11 cellular contexts compared by ENCODE assay signal in genomic region chr1:59128784-59129227, GRCh38.
DNase-seq lines count a peak whose midpoint lies in the region; ATAC-seq, FAIRE-seq and TF ChIP-seq lines count a peak whose summit lies in the region.
"Had no signal": no experiment of that assay in that cellular context is flagged by ENCODE, and none has a peak within 500 bp of the region (broad histone marks: within the 10 kb centered on the region; RNA-seq: fewer than 3 reads in every experiment).

No MANE protein-coding gene starts in this region.

- H3K9me3 ChIP-seq in HUES48 (ENCODE audit: control insufficient read depth, insufficient read depth, low read length), result no peaks in the 10 kb centered on the region
- H3K9me3 ChIP-seq in effector memory CD4-positive, alpha-beta T cell (ENCODE audit: control insufficient read depth, low read length), result no peaks in the 10 kb centered on the region
- H3K9me3 ChIP-seq: sigmoid colon had no signal

- H3K27me3 ChIP-seq in HUES48 (ENCODE audit: control insufficient read depth, insufficient read depth, low read length) (no peaks in the 10 kb centered on the region), bronchial epithelial cell (ENCODE audit: control insufficient read depth, insufficient read depth, low read length) (no peaks in the 10 kb centered on the region)
- H3K27me3 ChIP-seq in effector memory CD4-positive, alpha-beta T cell (replicated peaks; ENCODE audit: control insufficient read depth, insufficient read depth, low read length, poor library complexity, severe bottlenecking), result no peaks in the 10 kb centered on the region
- H3K27me3 ChIP-seq: sigmoid colon had no signal

- H3K27me3 Mint-ChIP-seq in activated CD4-positive, alpha-beta memory T cell treated with anti-CD3 and anti-CD28 coated beads, Interleukin-2, amount 10 ng/mL, durations not matched to agents 7 days and 5 days, result peaks cover 10% of the 10 kb centered on the region

- DNase-seq in AG04449 (ENCODE audit: low read depth, low spot score) (peak; percentile 34), bronchial epithelial cell (ENCODE audit: low read depth) (peak; percentile 33), kidney glomerular epithelial cell (lab: John Stamatoyannopoulos, UW) (peak; percentile 84)
- no peak for DNase-seq in effector memory CD4-positive, alpha-beta T cell
- DNase-seq in activated CD4-positive, alpha-beta memory T cell treated with anti-CD3 and anti-CD28 coated beads, Interleukin-2, amount 10 ng/mL, durations not matched to agents 7 days and 5 days, result no peak
- DNase-seq: DMS79, sigmoid colon had no signal

- H3K36me3 ChIP-seq in HUES48 (ENCODE audit: control insufficient read depth, insufficient read depth, low read length) (no peaks in the 10 kb centered on the region), bronchial epithelial cell (ENCODE audit: control insufficient read depth, insufficient read depth, low read length) (no peaks in the 10 kb centered on the region)
- no peaks in the 10 kb centered on the region for H3K36me3 ChIP-seq in effector memory CD4-positive, alpha-beta T cell (ENCODE audit: control insufficient read depth, insufficient read depth, low read length)
- H3K36me3 ChIP-seq: sigmoid colon had no signal

- ATAC-seq in GM21360 (IDR thresholded peaks at IDR 0.05; ENCODE audit: unreplicated experiment) (no peak), GM18873 (IDR thresholded peaks at IDR 0.05; ENCODE audit: low FRiP score, unreplicated experiment) (no peak)
- ATAC-seq: activated naive CD4-positive, alpha-beta T cell treated with anti-CD3 and anti-CD28 coated beads, Interleukin-2, amount 50 U/mL, for 72 hours had no signal

- H3K4me1 Mint-ChIP-seq in activated CD4-positive, alpha-beta memory T cell treated with anti-CD3 and anti-CD28 coated beads, Interleukin-2, amount 10 ng/mL, durations not matched to agents 7 days and 5 days, result peaks cover 6% of the 10 kb centered on the region

- H3K27ac Mint-ChIP-seq in activated CD4-positive, alpha-beta memory T cell treated with anti-CD3 and anti-CD28 coated beads, Interleukin-2, amount 10 ng/mL, durations not matched to agents 7 days and 5 days, result no peak overlapping the region
- H3K27ac Mint-ChIP-seq: activated naive CD4-positive, alpha-beta T cell treated with anti-CD3 and anti-CD28 coated beads, Interleukin-2, amount 50 U/mL, for 72 hours had no signal

- CTCF ChIA-PET in AG04449 (lab: Yijun Ruan, JAX), result interaction anchor here (1.1 to 2.1 kb wide), 3 partner anchors 19 to 630 kb away, joined by 4 to 5 read pairs (median 4); no protein-coding TSS in a partner anchor
- CTCF ChIA-PET in activated CD4-positive, alpha-beta memory T cell treated with anti-CD3 and anti-CD28 coated beads, Interleukin-2, amount 10 ng/mL, durations not matched to agents 7 days and 5 days (lab: Charles Lee), result no interaction called here

- no peak for TF ChIP-seq CTCF in AG04449 (IDR thresholded peaks at IDR 0.05; ENCODE audit: insufficient read depth, low read length, missing control alignments)
- no peak for TF ChIP-seq CTCF in bronchial epithelial cell (IDR thresholded peaks at IDR 0.05; ENCODE audit: insufficient read depth, low read length, severe bottlenecking)

- H3K4me3 ChIP-seq in AG04449 (ENCODE audit: low read depth, low read length) (no peak overlapping the region), HUES48 (ENCODE audit: low read depth, low read length) (no peak overlapping the region), bronchial epithelial cell (ENCODE audit: low read depth, low read length) (no peak overlapping the region)
- H3K4me3 ChIP-seq in effector memory CD4-positive, alpha-beta T cell (ENCODE audit: insufficient read depth, low read depth, low read length, poor library complexity, severe bottlenecking), result no peak overlapping the region
- H3K4me3 ChIP-seq: sigmoid colon had no signal

- H3K9ac ChIP-seq in HUES48 (ENCODE audit: low read depth, low read length), result no peak overlapping the region

- H3K36me3 Mint-ChIP-seq in activated CD4-positive, alpha-beta memory T cell treated with anti-CD3 and anti-CD28 coated beads, Interleukin-2, amount 10 ng/mL, durations not matched to agents 7 days and 5 days (ENCODE audit: low read depth), result no peaks in the 10 kb centered on the region

- POLR2A ChIA-PET in AG04449 (lab: Yijun Ruan, JAX), result interaction anchor here (0.6 to 1.6 kb wide), 6 partner anchors 15 to 571 kb away, joined by 3 to 11 read pairs (median 6); partner anchors contain the start of gene JUN
- POLR2A ChIA-PET in activated CD4-positive, alpha-beta memory T cell treated with anti-CD3 and anti-CD28 coated beads, Interleukin-2, amount 10 ng/mL, durations not matched to agents 7 days and 5 days (lab: Charles Lee), result no interaction called here

- no peak overlapping the region for H3K4me3 Mint-ChIP-seq in activated CD4-positive, alpha-beta memory T cell treated with anti-CD3 and anti-CD28 coated beads, Interleukin-2, amount 10 ng/mL, durations not matched to agents 7 days and 5 days

- H3K9me3 Mint-ChIP-seq in activated CD4-positive, alpha-beta memory T cell treated with anti-CD3 and anti-CD28 coated beads, Interleukin-2, amount 10 ng/mL, durations not matched to agents 7 days and 5 days, result no peaks in the 10 kb centered on the region

- no peak for FAIRE-seq in bronchial epithelial cell (lab: Jason Lieb, UNC)

- peak overlapping the region; percentile 71 for H3K27ac ChIP-seq in HUES48 (ENCODE audit: low read depth, low read length)
- no peak overlapping the region for H3K27ac ChIP-seq in effector memory CD4-positive, alpha-beta T cell (ENCODE audit: insufficient read depth, low read length, poor library complexity, severe bottlenecking)
- H3K27ac ChIP-seq: sigmoid colon had no signal

- peaks cover 10% of the 10 kb centered on the region for H3K4me1 ChIP-seq in HUES48 (ENCODE audit: control insufficient read depth, insufficient read depth, low read length)
- H3K4me1 ChIP-seq in effector memory CD4-positive, alpha-beta T cell (ENCODE audit: control insufficient read depth, insufficient read depth, low read length, poor library complexity, severe bottlenecking), result no peaks in the 10 kb centered on the region

Comparison
In these comparisons a context has a peak if more than half of its experiments do, and no peak if none do; other contexts are left out.
1. DNase-seq: peak in AG04449 (single experiment), bronchial epithelial cell (single experiment) and kidney glomerular epithelial cell (single experiment); none in effector memory CD4-positive, alpha-beta T cell (0 of 3) and activated CD4-positive, alpha-beta memory T cell treated with anti-CD3 and anti-CD28 coated beads, Interleukin-2, amount 10 ng/mL, durations not matched to agents 7 days and 5 days (single experiment).